In genomic region chr6:45965787-45966186, GRCh38 we compare ENCODE assay signal across 14 cellular contexts. TPM values are rescaled to one million over a fixed set of nuclear protein-coding genes. Genes with fewer than 3 reads are reported as not detected.
DNase-seq lines count a peak whose midpoint lies in the region; ATAC-seq and TF ChIP-seq lines count a peak whose summit lies in the region.
"Had no signal": no experiment of that assay in that cellular context is flagged by ENCODE, and none has a peak within 500 bp of the region (broad histone marks: within the 10 kb centered on the region; RNA-seq: fewer than 3 reads in every experiment).

No MANE protein-coding gene starts in this region.

- no peaks in the 10 kb centered on the region for H3K36me3 Mint-ChIP-seq in naive thymus-derived CD4-positive, alpha-beta T cell

- no peak for TF ChIP-seq CTCF in AG10803 (conservative IDR thresholded peaks at IDR 0.05; ENCODE audit: low read length)

- no peaks in the 10 kb centered on the region for H3K27me3 ChIP-seq in naive thymus-derived CD4-positive, alpha-beta T cell (ENCODE audit: control insufficient read depth in 2 of 2, insufficient read depth in 2 of 2, low read length in 2 of 2)
- H3K27me3 ChIP-seq: esophagus muscularis mucosa had no signal

- peaks cover 0 to 3% (median 0%) of the 10 kb centered on the region in 5 donors for H3K27me3 Mint-ChIP-seq in naive thymus-derived CD4-positive, alpha-beta T cell

- intact Hi-C loops in naive thymus-derived CD4-positive, alpha-beta T cell (cut with micrococcal nuclease) = no loop called here

- H3K36me3 ChIP-seq in naive thymus-derived CD4-positive, alpha-beta T cell (ENCODE audit: control insufficient read depth in 2 of 3, insufficient read depth in 3 of 3, low read length in 3 of 3) = no peaks in the 10 kb centered on the region
- H3K36me3 ChIP-seq: esophagus muscularis mucosa had no signal

- H3K4me1 ChIP-seq in naive thymus-derived CD4-positive, alpha-beta T cell (ENCODE audit: control insufficient read depth in 2 of 2, insufficient read depth in 2 of 2, low read length in 2 of 2) = peaks cover 0 to 5% of the 10 kb centered on the region in 2 donors

- peak; percentile 24; the same call in 1 of the 2 replicates for TF ChIP-seq EP300 in Ishikawa (IDR thresholded peaks at IDR 0.05; ENCODE audit: borderline replicate concordance)

- H3K4me1 Mint-ChIP-seq in naive thymus-derived CD4-positive, alpha-beta T cell = peaks cover 0 to 19% (median 15%) of the 10 kb centered on the region in 7 donors

- H3K27ac Mint-ChIP-seq in naive thymus-derived CD4-positive, alpha-beta T cell = no peak overlapping the region
- H3K27ac Mint-ChIP-seq: activated T-cell treated with anti-CD3 and anti-CD28 coated beads, Interleukin-2, amount 50 U/mL, for 72 hours had no signal

- peaks cover 0 to 10% (median 3%) of the 10 kb centered on the region in 11 donors for H3K9me3 Mint-ChIP-seq in naive thymus-derived CD4-positive, alpha-beta T cell

- no peak overlapping the region for H3K4me3 Mint-ChIP-seq in naive thymus-derived CD4-positive, alpha-beta T cell
- H3K4me3 Mint-ChIP-seq: activated T-cell treated with anti-CD3 and anti-CD28 coated beads, Interleukin-2, amount 50 U/mL, for 72 hours had no signal

- DNase-seq in AG10803 (ENCODE audit: low read depth) (peak; percentile 69), dedifferentiated amniotic fluid mesenchymal stem cell (ENCODE audit: extremely low spot score) (peak; percentile 24), myocyte (ENCODE audit: low read depth) (peak; percentile 59)
- no peak for DNase-seq in naive thymus-derived CD4-positive, alpha-beta T cell
- no peak for DNase-seq in stimulated activated naive CD8-positive, alpha-beta T cell treated with anti-CD3 and anti-CD28 coated beads, Interleukin-15, Interleukin-2, amounts not matched to agents 100 U/mL and 50 U/mL, for 24 hours
- DNase-seq: activated CD4-positive, alpha-beta T cell treated with anti-CD3 and anti-CD28 coated beads for 4 hours; activated T-cell treated with anti-CD3 and anti-CD28 coated beads, Interleukin-2, amount 50 U/mL, for 72 hours; stimulated activated CD4-positive, alpha-beta T cell treated with anti-CD3 and anti-CD28 coated beads, Interleukin-2, amount 100 ng/mL, for 48 hours; stimulated activated naive CD4-positive, alpha-beta T cell treated with Interleukin-2 at 50 U/mL for 16 hours had no signal

- CTCF ChIA-PET in naive thymus-derived CD4-positive, alpha-beta T cell (lab: Charles Lee) = interaction anchor here (0.7 kb wide), 1 partner anchor 125 kb away, joined by 3 read pairs; no protein-coding TSS in a partner anchor

- H3K4me3 ChIP-seq in AG10803 (ENCODE audit: low read length) = no peak overlapping the region
- no peak overlapping the region for H3K4me3 ChIP-seq in naive thymus-derived CD4-positive, alpha-beta T cell (ENCODE audit: low read length)
- H3K4me3 ChIP-seq: esophagus muscularis mucosa had no signal

- H3K9me3 ChIP-seq in naive thymus-derived CD4-positive, alpha-beta T cell (ENCODE audit: control insufficient read depth in 2 of 3, low read length in 3 of 3) = no peaks in the 10 kb centered on the region

- POLR2A ChIA-PET in naive thymus-derived CD4-positive, alpha-beta T cell (lab: Charles Lee) = no interaction called here

- no peak for ATAC-seq in HG03159 (IDR thresholded peaks at IDR 0.05; ENCODE audit: unreplicated experiment)
- no peak for ATAC-seq in naive thymus-derived CD4-positive, alpha-beta T cell
- no peak for ATAC-seq in GM21381 (IDR thresholded peaks at IDR 0.05; ENCODE audit: unreplicated experiment)
- ATAC-seq in stimulated activated naive CD8-positive, alpha-beta T cell treated with anti-CD3 and anti-CD28 coated beads, Interleukin-15, Interleukin-2, amounts not matched to agents 100 U/mL and 50 U/mL, for 24 hours = no peak
- ATAC-seq: activated T-cell treated with anti-CD3 and anti-CD28 coated beads, Interleukin-2, amount 50 U/mL, for 72 hours had no signal

- H3K27ac ChIP-seq in naive thymus-derived CD4-positive, alpha-beta T cell (ENCODE audit: low read depth, low read length) = no peak overlapping the region
- H3K27ac ChIP-seq: C4-2B, esophagus muscularis mucosa had no signal

- no peak for TF ChIP-seq RAD21 in Ishikawa (IDR thresholded peaks at IDR 0.05; ENCODE audit: low read depth)

TF ChIP-seq in Ishikawa, 13 proteins besides CTCF, POLR2A, EP300 and RAD21:
- peak; percentile 91 for TF ChIP-seq TEAD4 (IDR thresholded peaks at IDR 0.05)
- no peak for TF ChIP-seq NFIC (IDR thresholded peaks at IDR 0.05)

RNA-seq across cellular contexts. Expression of gene CLIC5, which starts 49.9 kb away (rescaled TPM):
- 0.03 TPM in 1 of 2 replicates, not detected in the other for total RNA-seq in myocyte
- polyA plus RNA-seq in myocyte (2012) = 0.18 TPM
- 1 to 10 TPM; 1.1 to 4.1 (median 3.2) TPM for total RNA-seq in naive thymus-derived CD4-positive, alpha-beta T cell
- under 1 TPM; 0.41 to 0.45 TPM for polyA plus RNA-seq in naive thymus-derived CD4-positive, alpha-beta T cell

Comparison
In these comparisons a context has a peak if more than half of its experiments do, and no peak if none do; other contexts are left out.
1. DNase-seq: peak in AG10803 (single experiment), dedifferentiated amniotic fluid mesenchymal stem cell (single experiment) and myocyte (single experiment); none in naive thymus-derived CD4-positive, alpha-beta T cell (0 of 9) and stimulated activated naive CD8-positive, alpha-beta T cell treated with anti-CD3 and anti-CD28 coated beads, Interleukin-15, Interleukin-2, amounts not matched to agents 100 U/mL and 50 U/mL, for 24 hours (single experiment).